Comparison of ENCODE assay signal across 19 cellular contexts in the genomic region with DNA sequence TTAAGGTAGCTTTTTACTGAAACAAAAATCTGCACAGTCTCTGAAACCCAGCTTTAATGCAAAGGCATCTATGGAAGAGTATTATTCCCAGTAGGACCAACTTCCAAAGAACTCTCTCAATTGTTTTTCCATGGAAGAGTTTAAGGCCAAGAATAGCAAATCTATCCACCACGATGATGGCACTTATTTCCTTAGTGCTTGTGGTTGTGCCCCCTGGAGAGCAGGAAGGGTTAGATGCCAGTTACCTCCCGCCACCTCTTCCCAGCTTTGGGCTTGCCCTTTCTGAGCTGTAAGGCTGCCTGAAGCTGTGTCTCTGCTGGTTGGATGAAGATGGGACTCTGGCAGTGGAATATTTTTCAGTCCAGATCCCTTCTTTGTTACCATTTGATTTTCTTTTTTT.
"Had no signal": no experiment of that assay in that cellular context is flagged by ENCODE, and none has a peak within 500 bp of the region (broad histone marks: within the 10 kb centered on the region; RNA-seq: fewer than 3 reads in every experiment).

No MANE protein-coding gene starts in this region.

- H3K4me1 ChIP-seq: colonic mucosa had no signal

- DNase-seq: activated CD4-positive, alpha-beta T cell treated with anti-CD3 and anti-CD28 coated beads for 1 hour; activated CD4-positive, alpha-beta T cell treated with anti-CD3 and anti-CD28 coated beads, Interleukin-2, amount 50 U/mL, for 4 hours; activated naive CD4-positive, alpha-beta T cell treated with anti-CD3 and anti-CD28 coated beads, Interleukin-2, amount 10 ng/mL, durations not matched to agents 7 days and 5 days; central memory CD4-positive, alpha-beta T cell; colonic mucosa; hippocampal formation; kidney glomerular epithelial cell; mesendoderm; natural killer cell; stimulated activated CD4-positive, alpha-beta T cell treated with anti-CD3 and anti-CD28 coated beads, Interleukin-15, amount 100 ng/mL, for 24 hours; stimulated activated CD4-positive, alpha-beta T cell treated with anti-CD3 and anti-CD28 coated beads, Interleukin-4, amount 100 ng/mL, for 1 hour; stimulated activated naive CD4-positive, alpha-beta T cell; T-helper 9 cell; tibial artery had no signal

- H3K27me3 ChIP-seq: colonic mucosa, esophagus muscularis mucosa, right atrium auricular region, tibial artery had no signal

- H3K4me3 Mint-ChIP-seq: activated naive CD4-positive, alpha-beta T cell treated with anti-CD3 and anti-CD28 coated beads, Interleukin-2, amount 10 ng/mL, durations not matched to agents 7 days and 5 days had no signal

- H3K9me3 ChIP-seq: colonic mucosa, esophagus muscularis mucosa, neutrophil, right atrium auricular region, tibial artery had no signal

- H3K9me3 Mint-ChIP-seq: activated naive CD4-positive, alpha-beta T cell treated with anti-CD3 and anti-CD28 coated beads, Interleukin-2, amount 10 ng/mL, durations not matched to agents 7 days and 5 days; natural killer cell had no signal

- H3K36me3 Mint-ChIP-seq: activated naive CD4-positive, alpha-beta T cell treated with anti-CD3 and anti-CD28 coated beads, Interleukin-2, amount 10 ng/mL, durations not matched to agents 7 days and 5 days; natural killer cell had no signal

- H3K27ac ChIP-seq: colonic mucosa, esophagus muscularis mucosa, neutrophil, right atrium auricular region, skin epidermis, tibial artery, VCaP had no signal

- H3K4me3 ChIP-seq: colonic mucosa, esophagus muscularis mucosa, right atrium auricular region, skin epidermis, tibial artery had no signal

- ATAC-seq: natural killer cell had no signal

- H3K36me3 ChIP-seq: colonic mucosa, esophagus muscularis mucosa, neutrophil, right atrium auricular region, tibial artery had no signal

- H3K27ac Mint-ChIP-seq: activated naive CD4-positive, alpha-beta T cell treated with anti-CD3 and anti-CD28 coated beads, Interleukin-2, amount 10 ng/mL, durations not matched to agents 7 days and 5 days had no signal
